In the genomic region with DNA sequence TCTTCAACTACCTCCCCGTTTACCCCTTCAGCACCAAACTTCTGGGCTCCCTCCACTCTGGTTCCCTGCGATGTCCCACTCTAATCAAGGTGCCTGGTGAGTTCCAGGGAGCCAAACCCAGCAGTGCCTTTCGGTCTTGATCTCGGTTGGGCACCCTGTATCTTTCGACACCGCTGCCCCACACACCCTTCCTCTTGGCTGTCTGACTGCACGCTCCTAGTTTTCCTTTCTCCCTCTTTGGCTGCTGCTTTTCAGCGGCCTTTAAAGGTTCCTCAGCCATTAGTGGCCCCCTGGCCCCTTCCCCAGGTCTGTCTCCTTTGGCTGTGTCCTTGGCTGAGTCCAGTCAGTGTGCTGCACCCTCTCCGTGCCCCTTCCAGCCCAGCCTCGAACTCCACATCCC, we compare ENCODE assay signal across 1 cellular context.
TF ChIP-seq lines count a peak whose summit lies in the region.

No MANE protein-coding gene starts in this region.

TF ChIP-seq in HCT116, 20 proteins besides CTCF, POLR2A, EP300 and RAD21 (continued from another document):
- TF ChIP-seq, protein P1, sequence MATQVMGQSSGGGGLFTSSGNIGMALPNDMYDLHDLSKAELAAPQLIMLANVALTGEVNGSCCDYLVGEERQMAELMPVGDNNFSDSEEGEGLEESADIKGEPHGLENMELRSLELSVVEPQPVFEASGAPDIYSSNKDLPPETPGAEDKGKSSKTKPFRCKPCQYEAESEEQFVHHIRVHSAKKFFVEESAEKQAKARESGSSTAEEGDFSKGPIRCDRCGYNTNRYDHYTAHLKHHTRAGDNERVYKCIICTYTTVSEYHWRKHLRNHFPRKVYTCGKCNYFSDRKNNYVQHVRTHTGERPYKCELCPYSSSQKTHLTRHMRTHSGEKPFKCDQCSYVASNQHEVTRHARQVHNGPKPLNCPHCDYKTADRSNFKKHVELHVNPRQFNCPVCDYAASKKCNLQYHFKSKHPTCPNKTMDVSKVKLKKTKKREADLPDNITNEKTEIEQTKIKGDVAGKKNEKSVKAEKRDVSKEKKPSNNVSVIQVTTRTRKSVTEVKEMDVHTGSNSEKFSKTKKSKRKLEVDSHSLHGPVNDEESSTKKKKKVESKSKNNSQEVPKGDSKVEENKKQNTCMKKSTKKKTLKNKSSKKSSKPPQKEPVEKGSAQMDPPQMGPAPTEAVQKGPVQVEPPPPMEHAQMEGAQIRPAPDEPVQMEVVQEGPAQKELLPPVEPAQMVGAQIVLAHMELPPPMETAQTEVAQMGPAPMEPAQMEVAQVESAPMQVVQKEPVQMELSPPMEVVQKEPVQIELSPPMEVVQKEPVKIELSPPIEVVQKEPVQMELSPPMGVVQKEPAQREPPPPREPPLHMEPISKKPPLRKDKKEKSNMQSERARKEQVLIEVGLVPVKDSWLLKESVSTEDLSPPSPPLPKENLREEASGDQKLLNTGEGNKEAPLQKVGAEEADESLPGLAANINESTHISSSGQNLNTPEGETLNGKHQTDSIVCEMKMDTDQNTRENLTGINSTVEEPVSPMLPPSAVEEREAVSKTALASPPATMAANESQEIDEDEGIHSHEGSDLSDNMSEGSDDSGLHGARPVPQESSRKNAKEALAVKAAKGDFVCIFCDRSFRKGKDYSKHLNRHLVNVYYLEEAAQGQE (IDR thresholded peaks at IDR 0.05; ENCODE audit: low read depth) = no peak
- TF ChIP-seq MAX (IDR thresholded peaks at IDR 0.05) = no peak
- TF ChIP-seq ELF1 (IDR thresholded peaks at IDR 0.05; ENCODE audit: borderline replicate concordance, low read depth) = no peak
- no peak for TF ChIP-seq SRF (IDR thresholded peaks at IDR 0.05; ENCODE audit: low read depth)
- no peak for TF ChIP-seq SP1 (IDR thresholded peaks at IDR 0.05; ENCODE audit: low read depth)
- TF ChIP-seq, protein P2, sequence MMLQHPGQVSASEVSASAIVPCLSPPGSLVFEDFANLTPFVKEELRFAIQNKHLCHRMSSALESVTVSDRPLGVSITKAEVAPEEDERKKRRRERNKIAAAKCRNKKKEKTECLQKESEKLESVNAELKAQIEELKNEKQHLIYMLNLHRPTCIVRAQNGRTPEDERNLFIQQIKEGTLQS (IDR thresholded peaks at IDR 0.05) = no peak
- TF ChIP-seq SIN3A (IDR thresholded peaks at IDR 0.05; ENCODE audit: low read depth) = no peak
- TF ChIP-seq POLR2AphosphoS5 (IDR thresholded peaks at IDR 0.05; ENCODE audit: low read depth, low read length) = no peak
- no peak for TF ChIP-seq EGR1 (IDR thresholded peaks at IDR 0.05; ENCODE audit: low read depth)
- no peak for TF ChIP-seq ZNF274 (IDR thresholded peaks at IDR 0.05; ENCODE audit: low read depth, low read length)
- no peak for TF ChIP-seq CBX3 (IDR thresholded peaks at IDR 0.05; ENCODE audit: low read depth)
